In the genomic region with DNA sequence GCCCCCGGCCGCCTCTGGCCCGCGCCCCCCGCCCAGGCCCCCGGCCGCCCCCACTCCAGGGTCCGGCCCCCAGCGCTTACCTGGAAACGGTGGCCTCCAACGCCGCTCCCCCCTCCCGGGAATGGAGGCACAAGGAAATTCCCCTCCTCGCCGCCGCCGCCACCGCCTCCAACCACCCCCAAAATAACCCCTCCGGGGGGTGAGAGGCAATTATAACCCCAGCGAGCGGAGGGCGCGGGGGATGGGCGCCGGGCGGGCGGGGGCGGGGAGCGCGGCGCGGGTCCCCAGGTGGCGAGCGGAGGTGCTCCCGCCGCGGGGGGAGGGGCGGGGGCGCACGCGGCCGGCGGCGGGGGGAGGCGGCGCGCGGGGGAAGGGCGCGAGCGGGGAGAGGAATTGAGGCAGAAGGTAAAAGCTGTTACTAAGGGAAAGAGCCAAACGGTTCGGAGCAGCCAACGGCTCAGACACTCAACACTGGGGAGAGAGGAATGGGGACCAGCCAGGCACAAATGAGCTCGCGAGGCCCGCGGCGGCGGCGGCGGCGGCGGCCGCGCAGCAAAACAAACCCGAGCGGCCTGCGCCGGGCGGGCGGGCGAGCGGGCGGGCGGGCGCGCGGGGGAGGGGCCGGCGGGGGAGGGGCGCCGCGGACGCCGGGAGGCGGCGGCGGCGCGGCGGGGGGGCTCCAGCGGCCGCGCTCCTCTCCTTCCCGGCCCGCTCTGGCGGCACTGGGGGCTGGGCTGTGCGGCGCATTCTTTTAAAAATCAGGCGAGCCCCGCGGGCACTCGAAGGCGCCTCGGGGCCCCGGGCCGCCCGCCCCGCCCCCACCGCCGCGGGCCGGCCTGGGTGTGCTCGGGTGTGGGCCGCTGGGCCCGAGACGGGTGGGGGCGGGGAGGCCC, we compare ENCODE assay signal across 8 cellular contexts. TPM values are rescaled to one million over a fixed set of nuclear protein-coding genes. Genes with fewer than 3 reads are reported as not detected.
DNase-seq lines count a peak whose midpoint lies in the region; ATAC-seq and TF ChIP-seq lines count a peak whose summit lies in the region.

A gene (minus strand): TSS at position 442 of the 893 bp plus-strand sequence. CDS start 132,505 bp downstream, outside the sequence.

- ATAC-seq in SK-N-SH treated with all-trans-retinoic acid at 6 μM for 48 hours: peak; percentile 75

- TF ChIP-seq CTCF in HFFc6 (IDR thresholded peaks at IDR 0.05): no peak

- peaks cover 31% of the 10 kb centered on the region for H3K36me3 Mint-ChIP-seq in HFFc6 (ENCODE audit: low read depth)
- H3K36me3 Mint-ChIP-seq in activated naive CD4-positive, alpha-beta T cell treated with anti-CD3 and anti-CD28 coated beads, Interleukin-2, amount 50 U/mL, for 24 hours: peaks cover 10% of the 10 kb centered on the region

- H3K4me1 Mint-ChIP-seq in HFFc6 (ENCODE audit: low read depth): peaks cover 32% of the 10 kb centered on the region
- H3K4me1 Mint-ChIP-seq in activated naive CD4-positive, alpha-beta T cell treated with anti-CD3 and anti-CD28 coated beads, Interleukin-2, amount 50 U/mL, for 24 hours: peaks cover 65% of the 10 kb centered on the region

- H3K4me3 Mint-ChIP-seq in HFFc6: peak within 1 kb of the TSS; percentile 98
- H3K4me3 Mint-ChIP-seq in activated naive CD4-positive, alpha-beta T cell treated with anti-CD3 and anti-CD28 coated beads, Interleukin-2, amount 50 U/mL, for 24 hours: peak within 1 kb of the TSS; percentile 99

- DNase-seq in GM04503 (ENCODE audit: low read depth) (peak; percentile 31), HFFc6 (peak; percentile 86), NCI-H1048 (lab: John Stamatoyannopoulos, UW) (peak; percentile 96), globus pallidus (ENCODE audit: low spot score) (peak; percentile 96), nucleus accumbens (lab: John Stamatoyannopoulos, UW) (peak; percentile 22 to 94 (median 87)), superior temporal gyrus (ENCODE audit: extremely low spot score) (peak; percentile 94)

- H3K27me3 Mint-ChIP-seq in HFFc6 (ENCODE audit: insufficient read depth): no peaks in the 10 kb centered on the region; the same call in 1 of the 2 replicates
- H3K27me3 Mint-ChIP-seq in activated naive CD4-positive, alpha-beta T cell treated with anti-CD3 and anti-CD28 coated beads, Interleukin-2, amount 50 U/mL, for 24 hours: no peaks in the 10 kb centered on the region

- peak within 1 kb of the TSS; percentile 95 for H3K27ac Mint-ChIP-seq in HFFc6
- H3K27ac Mint-ChIP-seq in activated naive CD4-positive, alpha-beta T cell treated with anti-CD3 and anti-CD28 coated beads, Interleukin-2, amount 50 U/mL, for 24 hours: peak within 1 kb of the TSS; percentile 99

- H3K9me3 Mint-ChIP-seq in HFFc6: no peaks in the 10 kb centered on the region
- no peaks in the 10 kb centered on the region for H3K9me3 Mint-ChIP-seq in activated naive CD4-positive, alpha-beta T cell treated with anti-CD3 and anti-CD28 coated beads, Interleukin-2, amount 50 U/mL, for 24 hours

TF ChIP-seq in SK-N-SH treated with all-trans-retinoic acid at 6 μM for 48 hours, 23 proteins besides CTCF, POLR2A, EP300 and RAD21:
- TF ChIP-seq SNAI2 (CRISPR knock-in tag; IDR thresholded peaks at IDR 0.05): no peak
- no peak for TF ChIP-seq TOX (CRISPR knock-in tag; IDR thresholded peaks at IDR 0.05; ENCODE audit: borderline replicate concordance)
- no peak for TF ChIP-seq PPARA (CRISPR knock-in tag; IDR thresholded peaks at IDR 0.05; ENCODE audit: borderline replicate concordance)
- no peak for TF ChIP-seq CSDC2 (CRISPR knock-in tag; IDR thresholded peaks at IDR 0.05)
- no peak for TF ChIP-seq ESRRG (CRISPR knock-in tag; IDR thresholded peaks at IDR 0.05)
- no peak for TF ChIP-seq ARNTL (CRISPR knock-in tag; IDR thresholded peaks at IDR 0.05; ENCODE audit: borderline replicate concordance, low read depth)
- TF ChIP-seq ZFP3 (CRISPR knock-in tag; IDR thresholded peaks at IDR 0.05): no peak
- TF ChIP-seq, protein P1, sequence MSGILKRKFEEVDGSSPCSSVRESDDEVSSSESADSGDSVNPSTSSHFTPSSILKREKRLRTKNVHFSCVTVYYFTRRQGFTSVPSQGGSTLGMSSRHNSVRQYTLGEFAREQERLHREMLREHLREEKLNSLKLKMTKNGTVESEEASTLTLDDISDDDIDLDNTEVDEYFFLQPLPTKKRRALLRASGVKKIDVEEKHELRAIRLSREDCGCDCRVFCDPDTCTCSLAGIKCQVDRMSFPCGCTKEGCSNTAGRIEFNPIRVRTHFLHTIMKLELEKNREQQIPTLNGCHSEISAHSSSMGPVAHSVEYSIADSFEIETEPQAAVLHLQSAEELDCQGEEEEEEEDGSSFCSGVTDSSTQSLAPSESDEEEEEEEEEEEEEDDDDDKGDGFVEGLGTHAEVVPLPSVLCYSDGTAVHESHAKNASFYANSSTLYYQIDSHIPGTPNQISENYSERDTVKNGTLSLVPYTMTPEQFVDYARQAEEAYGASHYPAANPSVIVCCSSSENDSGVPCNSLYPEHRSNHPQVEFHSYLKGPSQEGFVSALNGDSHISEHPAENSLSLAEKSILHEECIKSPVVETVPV (CRISPR knock-in tag; IDR thresholded peaks at IDR 0.05): no peak
- TF ChIP-seq, protein P2, sequence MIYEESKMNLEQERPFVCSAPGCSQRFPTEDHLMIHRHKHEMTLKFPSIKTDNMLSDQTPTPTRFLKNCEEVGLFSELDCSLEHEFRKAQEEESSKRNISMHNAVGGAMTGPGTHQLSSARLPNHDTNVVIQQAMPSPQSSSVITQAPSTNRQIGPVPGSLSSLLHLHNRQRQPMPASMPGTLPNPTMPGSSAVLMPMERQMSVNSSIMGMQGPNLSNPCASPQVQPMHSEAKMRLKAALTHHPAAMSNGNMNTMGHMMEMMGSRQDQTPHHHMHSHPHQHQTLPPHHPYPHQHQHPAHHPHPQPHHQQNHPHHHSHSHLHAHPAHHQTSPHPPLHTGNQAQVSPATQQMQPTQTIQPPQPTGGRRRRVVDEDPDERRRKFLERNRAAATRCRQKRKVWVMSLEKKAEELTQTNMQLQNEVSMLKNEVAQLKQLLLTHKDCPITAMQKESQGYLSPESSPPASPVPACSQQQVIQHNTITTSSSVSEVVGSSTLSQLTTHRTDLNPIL (CRISPR knock-in tag; IDR thresholded peaks at IDR 0.05; ENCODE audit: low read depth): no peak
- no peak for TF ChIP-seq TCF4 (CRISPR knock-in tag; IDR thresholded peaks at IDR 0.05; ENCODE audit: borderline replicate concordance)
- TF ChIP-seq, protein P3, sequence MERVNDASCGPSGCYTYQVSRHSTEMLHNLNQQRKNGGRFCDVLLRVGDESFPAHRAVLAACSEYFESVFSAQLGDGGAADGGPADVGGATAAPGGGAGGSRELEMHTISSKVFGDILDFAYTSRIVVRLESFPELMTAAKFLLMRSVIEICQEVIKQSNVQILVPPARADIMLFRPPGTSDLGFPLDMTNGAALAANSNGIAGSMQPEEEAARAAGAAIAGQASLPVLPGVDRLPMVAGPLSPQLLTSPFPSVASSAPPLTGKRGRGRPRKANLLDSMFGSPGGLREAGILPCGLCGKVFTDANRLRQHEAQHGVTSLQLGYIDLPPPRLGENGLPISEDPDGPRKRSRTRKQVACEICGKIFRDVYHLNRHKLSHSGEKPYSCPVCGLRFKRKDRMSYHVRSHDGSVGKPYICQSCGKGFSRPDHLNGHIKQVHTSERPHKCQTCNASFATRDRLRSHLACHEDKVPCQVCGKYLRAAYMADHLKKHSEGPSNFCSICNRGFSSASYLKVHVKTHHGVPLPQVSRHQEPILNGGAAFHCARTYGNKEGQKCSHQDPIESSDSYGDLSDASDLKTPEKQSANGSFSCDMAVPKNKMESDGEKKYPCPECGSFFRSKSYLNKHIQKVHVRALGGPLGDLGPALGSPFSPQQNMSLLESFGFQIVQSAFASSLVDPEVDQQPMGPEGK (CRISPR knock-in tag; IDR thresholded peaks at IDR 0.05; ENCODE audit: borderline replicate concordance): no peak
- no peak for TF ChIP-seq ZFP30 (CRISPR knock-in tag; IDR thresholded peaks at IDR 0.05)
- no peak for TF ChIP-seq OSR1 (CRISPR knock-in tag; IDR thresholded peaks at IDR 0.05)
- TF ChIP-seq ZNF70 (CRISPR knock-in tag; IDR thresholded peaks at IDR 0.05): no peak
- no peak for TF ChIP-seq GLIS3 (CRISPR knock-in tag; IDR thresholded peaks at IDR 0.05)
- TF ChIP-seq, protein P4, sequence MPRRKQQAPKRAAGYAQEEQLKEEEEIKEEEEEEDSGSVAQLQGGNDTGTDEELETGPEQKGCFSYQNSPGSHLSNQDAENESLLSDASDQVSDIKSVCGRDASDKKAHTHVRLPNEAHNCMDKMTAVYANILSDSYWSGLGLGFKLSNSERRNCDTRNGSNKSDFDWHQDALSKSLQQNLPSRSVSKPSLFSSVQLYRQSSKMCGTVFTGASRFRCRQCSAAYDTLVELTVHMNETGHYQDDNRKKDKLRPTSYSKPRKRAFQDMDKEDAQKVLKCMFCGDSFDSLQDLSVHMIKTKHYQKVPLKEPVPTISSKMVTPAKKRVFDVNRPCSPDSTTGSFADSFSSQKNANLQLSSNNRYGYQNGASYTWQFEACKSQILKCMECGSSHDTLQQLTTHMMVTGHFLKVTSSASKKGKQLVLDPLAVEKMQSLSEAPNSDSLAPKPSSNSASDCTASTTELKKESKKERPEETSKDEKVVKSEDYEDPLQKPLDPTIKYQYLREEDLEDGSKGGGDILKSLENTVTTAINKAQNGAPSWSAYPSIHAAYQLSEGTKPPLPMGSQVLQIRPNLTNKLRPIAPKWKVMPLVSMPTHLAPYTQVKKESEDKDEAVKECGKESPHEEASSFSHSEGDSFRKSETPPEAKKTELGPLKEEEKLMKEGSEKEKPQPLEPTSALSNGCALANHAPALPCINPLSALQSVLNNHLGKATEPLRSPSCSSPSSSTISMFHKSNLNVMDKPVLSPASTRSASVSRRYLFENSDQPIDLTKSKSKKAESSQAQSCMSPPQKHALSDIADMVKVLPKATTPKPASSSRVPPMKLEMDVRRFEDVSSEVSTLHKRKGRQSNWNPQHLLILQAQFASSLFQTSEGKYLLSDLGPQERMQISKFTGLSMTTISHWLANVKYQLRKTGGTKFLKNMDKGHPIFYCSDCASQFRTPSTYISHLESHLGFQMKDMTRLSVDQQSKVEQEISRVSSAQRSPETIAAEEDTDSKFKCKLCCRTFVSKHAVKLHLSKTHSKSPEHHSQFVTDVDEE (CRISPR knock-in tag; IDR thresholded peaks at IDR 0.05): no peak; the same call in 1 of the 2 replicates
- no peak for TF ChIP-seq ZC3H10 (CRISPR knock-in tag; IDR thresholded peaks at IDR 0.05)
- no peak for TF ChIP-seq RARB (CRISPR knock-in tag; IDR thresholded peaks at IDR 0.05)

RNA-seq across cellular contexts. Expression of the gene that starts here (rescaled TPM):
- total RNA-seq in HFFc6 (2021; fragmentation: NEBNext Ultra II Directional; extraction: Animal tissue kit (Norgen Biotek cat#: 25700)): 100 to 1,000 TPM in 5 of 6 experiments, 10 to 100 TPM in 1; 89.5 to 131 (median 114) TPM

Comparison
In these comparisons a context has a peak if more than half of its experiments do, and no peak if none do; other contexts are left out.
1. Peak in every context shown above with its lines: DNase-seq and ATAC-seq.
2. DNase-seq: peak in every context shown above with its lines; median percentile 96 in NCI-H1048; 96 in globus pallidus; 94 in superior temporal gyrus; 87 in nucleus accumbens; 86 in HFFc6; 31 in GM04503.